13 cellular contexts compared by ENCODE assay signal in genomic region chr3:190117995-190118394, GRCh38. TPM values are rescaled to one million over a fixed set of nuclear protein-coding genes. Genes with fewer than 3 reads are reported as not detected.
DNase-seq lines count a peak whose midpoint lies in the region; ATAC-seq and TF ChIP-seq lines count a peak whose summit lies in the region.
"Had no signal": no experiment of that assay in that cellular context is flagged by ENCODE, and none has a peak within 500 bp of the region (broad histone marks: within the 10 kb centered on the region; RNA-seq: fewer than 3 reads in every experiment).

No MANE protein-coding gene starts in this region.

- H3K79me2 ChIP-seq in GM23248 (ENCODE audit: insufficient read depth): no peaks in the 10 kb centered on the region

- no TSS peak for BruUV-seq in Caco-2 (replicated peaks; lab: Mats Ljungman, UMichigan)

- peaks cover 32% of the 10 kb centered on the region for H3K4me1 Mint-ChIP-seq in Caco-2 (ENCODE audit: low read depth, unreplicated experiment)
- peaks cover 3% of the 10 kb centered on the region for H3K4me1 Mint-ChIP-seq in activated CD8-positive, alpha-beta T cell treated with anti-CD3 and anti-CD28 coated beads for 36 hours (ENCODE audit: low read depth)

- no peak overlapping the region for H2AFZ ChIP-seq in GM23248

- no peak for ATAC-seq in GM18861 (IDR thresholded peaks at IDR 0.05; ENCODE audit: unreplicated experiment)
- no peak for ATAC-seq in activated CD8-positive, alpha-beta T cell treated with anti-CD3 and anti-CD28 coated beads for 36 hours
- ATAC-seq in HG03108 (IDR thresholded peaks at IDR 0.05; ENCODE audit: unreplicated experiment): no peak

- H3K4me3 ChIP-seq in Caco-2 (ENCODE audit: low read depth, low read length) (peak overlapping the region; percentile 21; the same call in 1 of the 2 replicates), MG63 (peak overlapping the region; percentile 92), muscle layer of duodenum (ENCODE audit: low read depth in 1 of 2, low read length in 2 of 2) (peak overlapping the region; percentile 14 to 34), GM23248 (no peak overlapping the region)
- H3K4me3 ChIP-seq: tibial artery had no signal

- H3K9ac ChIP-seq in GM23248: no peak overlapping the region

- no peaks in the 10 kb centered on the region for H3K9me2 ChIP-seq in GM23248 (ENCODE audit: insufficient read depth)

- in situ Hi-C loops in GM23248 (cut with MboI): no loop called here

- no peak overlapping the region for H3K27ac ChIP-seq in muscle layer of duodenum (ENCODE audit: low read length)
- H3K27ac ChIP-seq in GM23248: no peak overlapping the region
- H3K27ac ChIP-seq: tibial artery had no signal

- no peak overlapping the region for H3K4me2 ChIP-seq in GM23248 (ENCODE audit: unreplicated experiment)

- no peaks in the 10 kb centered on the region for H4K20me1 ChIP-seq in GM23248 (ENCODE audit: insufficient read depth)

- H3K36me3 Mint-ChIP-seq in Caco-2 (ENCODE audit: insufficient read depth, unreplicated experiment): peaks cover 11% of the 10 kb centered on the region
- H3K36me3 Mint-ChIP-seq in activated CD8-positive, alpha-beta T cell treated with anti-CD3 and anti-CD28 coated beads for 36 hours (ENCODE audit: low read depth): no peaks in the 10 kb centered on the region

- H3K36me3 ChIP-seq in Caco-2 (ENCODE audit: control insufficient read depth, insufficient read depth, low read length): no peaks in the 10 kb centered on the region
- H3K36me3 ChIP-seq in MG63: peaks cover 53% of the 10 kb centered on the region
- H3K36me3 ChIP-seq in muscle layer of duodenum (ENCODE audit: control insufficient read depth in 1 of 2, insufficient read depth in 2 of 2, low read length in 2 of 2): no peaks in the 10 kb centered on the region
- H3K36me3 ChIP-seq in GM23248 (ENCODE audit: low read depth): no peaks in the 10 kb centered on the region
- H3K36me3 ChIP-seq: tibial artery had no signal

- TF ChIP-seq CTCF in Caco-2 (IDR thresholded peaks at IDR 0.05; ENCODE audit: insufficient read depth in 1 of 2, low read depth in 1 of 2, low read length in 1 of 2, severe bottlenecking in 1 of 2, unreplicated experiment in 1 of 2): no peak
- TF ChIP-seq CTCF in activated CD8-positive, alpha-beta T cell treated with anti-CD3 and anti-CD28 coated beads for 36 hours (IDR thresholded peaks at IDR 0.05): no peak

- H3K27me3 Mint-ChIP-seq in Caco-2 (ENCODE audit: insufficient read depth, unreplicated experiment): no peaks in the 10 kb centered on the region
- H3K27me3 Mint-ChIP-seq in activated CD8-positive, alpha-beta T cell treated with anti-CD3 and anti-CD28 coated beads for 36 hours: peaks cover 45% of the 10 kb centered on the region

- peaks cover 9% of the 10 kb centered on the region for H3F3A ChIP-seq in GM23248 (ENCODE audit: insufficient read depth)

- CTCF ChIA-PET in Caco-2 (lab: Charles Lee): no interaction called here
- CTCF ChIA-PET in activated CD8-positive, alpha-beta T cell treated with anti-CD3 and anti-CD28 coated beads for 36 hours (lab: Charles Lee): no interaction called here

- DNase-seq in Caco-2 (peak in 1 of 2 experiments; percentile 48), MG63 (no peak), dermis blood vessel endothelial cell (peak; percentile 57), GM23248 (no peak)
- DNase-seq in activated CD8-positive, alpha-beta T cell treated with anti-CD3 and anti-CD28 coated beads for 36 hours: no peak
- DNase-seq: AML-193, GDM1, hypothalamus, NCI-H1105 treated with DMSO at 0.1 percent for 48 hours, tibial artery had no signal

- peaks cover 3% of the 10 kb centered on the region; the same call in 1 of the 2 replicates for H3K9me3 ChIP-seq in Caco-2
- no peaks in the 10 kb centered on the region for H3K9me3 ChIP-seq in MG63
- no peaks in the 10 kb centered on the region for H3K9me3 ChIP-seq in muscle layer of duodenum (ENCODE audit: control insufficient read depth in 1 of 2, low read length in 2 of 2)
- H3K9me3 ChIP-seq in GM23248 (ENCODE audit: low read depth): no peaks in the 10 kb centered on the region
- H3K9me3 ChIP-seq: tibial artery had no signal

- 60 to 79% methylated on average over 2 of the region's 2 CpGs for whole genome bisulfite sequencing in GM23248 (ENCODE audit: low coverage in 1 of 2, low lambda C conversion rate in 2 of 2, missing lambda C conversion rate in 2 of 2), 2 experiments

- no peaks in the 10 kb centered on the region for H3K9me3 Mint-ChIP-seq in Caco-2 (ENCODE audit: unreplicated experiment)
- no peaks in the 10 kb centered on the region for H3K9me3 Mint-ChIP-seq in activated CD8-positive, alpha-beta T cell treated with anti-CD3 and anti-CD28 coated beads for 36 hours

- H3K4me1 ChIP-seq in Caco-2 (peaks cover 56% of the 10 kb centered on the region), muscle layer of duodenum (ENCODE audit: control insufficient read depth in 1 of 2, insufficient read depth in 2 of 2, low read length in 2 of 2) (peaks cover 0 to 10% of the 10 kb centered on the region in 2 donors), GM23248 (ENCODE audit: insufficient read depth) (0 out of 2 replicates have a peak, but pooled peaks cover 3% of the 10 kb centered on the region)

- no peak overlapping the region for H3K27ac Mint-ChIP-seq in Caco-2 (ENCODE audit: unreplicated experiment)
- H3K27ac Mint-ChIP-seq in activated CD8-positive, alpha-beta T cell treated with anti-CD3 and anti-CD28 coated beads for 36 hours: no peak overlapping the region

- intact Hi-C loops in Caco-2 (cut with micrococcal nuclease; ENCODE audit: unreplicated experiment): loop anchor here (2.0 to 5.0 kb wide), 4 partner anchors 41 to 189 kb away; no protein-coding TSS in a partner anchor
- intact Hi-C loops in activated CD8-positive, alpha-beta T cell treated with anti-CD3 and anti-CD28 coated beads for 36 hours (cut with micrococcal nuclease): no loop called here

- POLR2A ChIA-PET in Caco-2 (lab: Charles Lee): no interaction called here
- POLR2A ChIA-PET in activated CD8-positive, alpha-beta T cell treated with anti-CD3 and anti-CD28 coated beads for 36 hours (lab: Charles Lee): no interaction called here

- H3K4me3 Mint-ChIP-seq in Caco-2 (ENCODE audit: unreplicated experiment): peak overlapping the region; percentile 79
- no peak overlapping the region for H3K4me3 Mint-ChIP-seq in activated CD8-positive, alpha-beta T cell treated with anti-CD3 and anti-CD28 coated beads for 36 hours

- H3K27me3 ChIP-seq in Caco-2 (replicated peaks; ENCODE audit: control insufficient read depth, insufficient read depth, low read length): no peaks in the 10 kb centered on the region
- H3K27me3 ChIP-seq in MG63: no peaks in the 10 kb centered on the region
- no peaks in the 10 kb centered on the region for H3K27me3 ChIP-seq in muscle layer of duodenum (ENCODE audit: low read depth, low read length)
- no peaks in the 10 kb centered on the region for H3K27me3 ChIP-seq in GM23248 (replicated peaks; ENCODE audit: insufficient read depth)
- H3K27me3 ChIP-seq: tibial artery had no signal

RNA-seq across cellular contexts. Expression of gene P3H2, which starts 2.7 kb away (rescaled TPM):
- total RNA-seq in Caco-2 (2022) (37.9 and 55.8 TPM in 2 replicates), dermis blood vessel endothelial cell (13.1 and 18.5 TPM in 2 replicates)
- total RNA-seq in MG63 (2014; rRNA removed; shearing (Covaris generic); ENCODE audit: low replicate concordance): 233 and 357 TPM in 2 replicates
- not detected for total RNA-seq in activated CD8-positive, alpha-beta T cell treated with anti-CD3 and anti-CD28 coated beads for 36 hours
- total RNA-seq in GM23248 (2014; rRNA removed; shearing (Covaris generic)): 14.9 and 41.5 TPM in 2 replicates
- 4.7 and 5.3 TPM in 2 replicates for polyA plus RNA-seq in GM23248 (2016; fragmentation: Nextera tagmentation; extraction: Ambion mirVana)

Comparison
In these comparisons a context has a peak if more than half of its experiments do, and no peak if none do; other contexts are left out.
1. RNA of gene P3H2, which starts 2.7 kb away (total RNA-seq): 233 to 357 TPM in MG63, 37.9 to 55.8 TPM in Caco-2, 14.9 to 41.5 TPM in GM23248 and 13.1 to 18.5 TPM in dermis blood vessel endothelial cell; not detected in activated CD8-positive, alpha-beta T cell treated with anti-CD3 and anti-CD28 coated beads for 36 hours; every median in the first group is over 10 times any median in the second.